Comparison of ENCODE assay signal across 8 cellular contexts in genomic region chr12:101671157-101671791, GRCh38. TPM values are rescaled to one million over a fixed set of nuclear protein-coding genes. Genes with fewer than 3 reads are reported as not detected.
DNase-seq lines count a peak whose midpoint lies in the region; ATAC-seq and TF ChIP-seq lines count a peak whose summit lies in the region.

No MANE protein-coding gene starts in this region.

- H3K36me3 Mint-ChIP-seq in IgD-negative memory B cell = peaks cover 2% of the 10 kb centered on the region

- H3K27me3 ChIP-seq in skeletal muscle tissue (ENCODE audit: control insufficient read depth in 3 of 3, insufficient read depth in 3 of 3, low read length in 3 of 3) = no peaks in the 10 kb centered on the region
- H3K27me3 ChIP-seq in PC-9 (ENCODE audit: insufficient read depth, low read depth) = no peaks in the 10 kb centered on the region

- peak overlapping the region in 1 of 3 donors; percentile 1 for H3K9ac ChIP-seq in skeletal muscle tissue (ENCODE audit: low read depth in 1 of 3, low read length in 3 of 3)

- H3K4me1 ChIP-seq in skeletal muscle tissue (ENCODE audit: control insufficient read depth in 3 of 3, insufficient read depth in 3 of 3, low read length in 3 of 3) (peaks cover 5 to 26% (median 22%) of the 10 kb centered on the region in 3 donors), PC-9 (replicated peaks; ENCODE audit: insufficient read depth) (no peaks in the 10 kb centered on the region)

- H3K27ac ChIP-seq in skeletal muscle tissue (ENCODE audit: low read depth, low read length) = peak overlapping the region; percentile 22
- H3K27ac ChIP-seq in PC-9 = no peak overlapping the region

- H3K4me2 ChIP-seq in PC-9 = no peak overlapping the region

- no peak for TF ChIP-seq CTCF in GM10248 (IDR thresholded peaks at IDR 0.05; ENCODE audit: control extremely low read depth, extremely low read depth, low read depth, missing control alignments)
- no peak for TF ChIP-seq CTCF in PC-9 (conservative IDR thresholded peaks at IDR 0.05)

- H3K9me3 Mint-ChIP-seq in IgD-negative memory B cell = peaks cover 0 to 2% (median 0%) of the 10 kb centered on the region in 3 donors

- H3K9me2 ChIP-seq in PC-9 (ENCODE audit: insufficient read depth) = no peaks in the 10 kb centered on the region

- H3K4me1 Mint-ChIP-seq in IgD-negative memory B cell = peaks cover 11 to 20% (median 15%) of the 10 kb centered on the region in 3 donors

- no peaks in the 10 kb centered on the region for H3K9me3 ChIP-seq in skeletal muscle tissue (ENCODE audit: control insufficient read depth in 3 of 3, low read length in 3 of 3)
- no peaks in the 10 kb centered on the region for H3K9me3 ChIP-seq in PC-9 (ENCODE audit: insufficient read depth, low read depth)

- no peaks in the 10 kb centered on the region for H3K79me2 ChIP-seq in PC-9 (ENCODE audit: low read depth)

- POLR2A ChIA-PET in GM10248 (lab: Yijun Ruan, JAX) = no interaction called here
- POLR2A ChIA-PET in PC-9 (lab: Charles Lee; ENCODE audit: unreplicated experiment) = no interaction called here

- no peaks in the 10 kb centered on the region for H4K20me1 ChIP-seq in PC-9 (ENCODE audit: insufficient read depth)

- H3K4me3 Mint-ChIP-seq in IgD-negative memory B cell = peak overlapping the region; percentile 0 to 89 (median 70)

- no peaks in the 10 kb centered on the region for H3F3A ChIP-seq in PC-9 (ENCODE audit: insufficient read depth, low read depth)

- peak; percentile 38 for DNase-seq in GM10248 (ENCODE audit: extremely low spot score)
- peak; percentile 63 for DNase-seq in activated effector memory CD4-positive, alpha-beta T cell treated with anti-CD3 and anti-CD28 coated beads, Interleukin-2, amount 50 U/mL, for 16 hours
- no peak for DNase-seq in PC-9
- DNase-seq in NCI-H226 = no peak
- no peak for DNase-seq in NCI-H774 (lab: John Stamatoyannopoulos, UW)

- peak; percentile 90 for ATAC-seq in GM21423 (IDR thresholded peaks at IDR 0.05; ENCODE audit: unreplicated experiment)

- intact Hi-C loops in PC-9 (cut with micrococcal nuclease; ENCODE audit: unreplicated experiment) = no loop called here

- CTCF ChIA-PET in GM10248 (lab: Yijun Ruan, JAX) = interaction anchor here (1.0 kb wide), 1 partner anchor 27 kb away, joined by 3 read pairs; no protein-coding TSS in a partner anchor
- CTCF ChIA-PET in PC-9 (lab: Charles Lee) = no interaction called here

- no peak overlapping the region for H2AFZ ChIP-seq in PC-9

- peaks cover 65 to 92% (median 83%) of the 10 kb centered on the region in 3 donors for H3K36me3 ChIP-seq in skeletal muscle tissue (ENCODE audit: control insufficient read depth in 3 of 3, insufficient read depth in 3 of 3, low read length in 3 of 3)
- H3K36me3 ChIP-seq in PC-9 (ENCODE audit: low read depth) = no peaks in the 10 kb centered on the region

- peaks cover 3% of the 10 kb centered on the region for H3K27me3 Mint-ChIP-seq in IgD-negative memory B cell

- H3K27ac Mint-ChIP-seq in IgD-negative memory B cell = peak overlapping the region; percentile 19 to 97 (median 90)

- H3K4me3 ChIP-seq in skeletal muscle tissue (ENCODE audit: low read length in 3 of 3) = no peak overlapping the region
- no peak overlapping the region for H3K4me3 ChIP-seq in PC-9

- BruUV-seq in PC-9 (replicated peaks; lab: Mats Ljungman, UMichigan) = no TSS peak

RNA-seq across cellular contexts. Expression of gene CHPT1, which starts 26.2 kb away (rescaled TPM):
- 50.9 TPM for polyA plus RNA-seq in IgD-negative memory B cell
- total RNA-seq in skeletal muscle tissue = 18.3 TPM
- total RNA-seq in PC-9 (2021) = 4.8 and 6.1 TPM in 2 replicates

Comparison
In these comparisons a context has a peak if more than half of its experiments do, and no peak if none do; other contexts are left out.
1. DNase-seq: peak in GM10248 (single experiment) and activated effector memory CD4-positive, alpha-beta T cell treated with anti-CD3 and anti-CD28 coated beads, Interleukin-2, amount 50 U/mL, for 16 hours (single experiment); none in PC-9 (0 of 2), NCI-H226 (single experiment) and NCI-H774 (single experiment).